In the genomic region with DNA sequence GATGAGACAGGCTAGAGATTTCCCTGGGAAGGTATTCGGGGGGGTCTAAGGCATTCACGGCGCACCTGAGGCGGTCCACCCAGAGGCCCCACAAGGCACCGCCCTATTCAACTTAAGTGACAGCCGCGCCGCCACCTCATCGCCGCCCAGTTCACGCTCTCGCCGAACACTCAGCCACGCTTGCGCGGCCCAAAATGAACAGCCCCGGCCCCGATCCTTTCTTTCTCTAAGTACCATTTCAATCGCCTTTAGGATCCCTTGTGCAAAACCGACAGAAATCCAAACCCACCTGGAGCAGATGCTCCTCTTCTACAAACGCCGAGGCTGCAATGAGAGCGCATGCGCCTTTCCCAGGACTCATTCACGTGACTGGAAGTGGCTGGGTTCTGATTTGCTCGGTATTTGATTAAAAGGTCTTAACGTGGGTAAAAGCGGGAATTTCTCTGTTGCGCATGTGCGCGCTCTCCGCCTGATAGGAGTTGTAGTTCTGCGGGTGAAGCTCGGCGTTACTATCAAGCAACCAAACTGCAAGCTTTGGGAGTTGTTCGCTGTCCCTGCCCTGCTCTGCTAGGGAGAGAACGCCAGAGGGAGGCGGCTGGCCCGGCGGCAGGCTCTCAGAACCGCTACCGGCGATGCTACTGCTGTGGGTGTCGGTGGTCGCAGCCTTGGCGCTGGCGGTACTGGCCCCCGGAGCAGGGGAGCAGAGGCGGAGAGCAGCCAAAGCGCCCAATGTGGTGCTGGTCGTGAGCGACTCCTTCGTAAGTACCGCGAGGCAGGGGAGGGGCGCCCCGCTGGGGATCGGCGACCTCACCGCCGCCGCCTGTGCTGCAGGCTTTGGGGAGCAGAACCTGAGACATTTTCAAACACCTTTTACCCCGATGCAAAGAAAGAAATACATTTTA, we compare ENCODE assay signal across 8 cellular contexts. TPM values are rescaled to one million over a fixed set of nuclear protein-coding genes. Genes with fewer than 3 reads are reported as not detected.
DNase-seq lines count a peak whose midpoint lies in the region; ATAC-seq and TF ChIP-seq lines count a peak whose summit lies in the region.

Gene ARSK, plus strand, starts transcription at position 455 of the 902 bp plus-strand sequence. Its CDS starts 178 bp downstream, at position 633.
Gene SKIC3, minus strand, starts transcription at position 331 of the 902 bp plus-strand sequence. CDS start 7,827 bp downstream, outside the sequence.

- H3K27ac ChIP-seq in caudate nucleus (ENCODE audit: low read depth, low read length) = peak within 1 kb of the TSS; percentile 86
- H3K27ac ChIP-seq in spleen = peak within 1 kb of the TSS; percentile 80 to 95 (median 90)

- H3K9me3 Mint-ChIP-seq in WTC11 = no peaks in the 10 kb centered on the region

- CTCF ChIA-PET in WTC11 (lab: Charles Lee) = interaction anchor here (0.6 to 1.0 kb wide), 2 partner anchors 45 to 289 kb away, joined by 3 read pairs; no protein-coding TSS in a partner anchor

- peaks cover 17 to 55% (median 41%) of the 10 kb centered on the region in 6 donors for H3K4me1 ChIP-seq in spleen

- H3K36me3 Mint-ChIP-seq in WTC11 = peaks cover 8% of the 10 kb centered on the region

- DNase-seq in AG08395 (ENCODE audit: low spot score) (peak; percentile 98), NCI-H2227 (lab: John Stamatoyannopoulos, UW; ENCODE audit: unreplicated experiment) (peak; percentile 97), WTC11 (ENCODE audit: low spot score) (peak; percentile 89), caudate nucleus (lab: John Stamatoyannopoulos, UW) (peak; percentile 42 to 98 (median 91)), inferior parietal cortex (ENCODE audit: extremely low spot score) (peak; percentile 100), spleen (peak; percentile 94)

- peaks cover 20% of the 10 kb centered on the region for H3K4me1 Mint-ChIP-seq in WTC11

- H3K27ac Mint-ChIP-seq in WTC11 = peak within 1 kb of the TSS; percentile 98

- H3K27me3 Mint-ChIP-seq in WTC11 (ENCODE audit: low read depth) = no peaks in the 10 kb centered on the region; the same call in 1 of the 2 replicates

- no peak for TF ChIP-seq CTCF in WTC11 (IDR thresholded peaks at IDR 0.05)
- TF ChIP-seq CTCF in spleen (IDR thresholded peaks at IDR 0.05 in 8 of 11, conservative IDR thresholded peaks at IDR 0.05 in 3 of 11) = peak in 9 of 11 experiments; percentile 21 to 65 (median 32)

- POLR2A ChIA-PET in WTC11 (lab: Charles Lee) = interaction anchor here (1.0 kb wide), 1 partner anchor 92 kb away, joined by 3 read pairs; the partner anchor contains the start of gene RFESD

- intact Hi-C loops in spleen (cut with DNase I; ENCODE audit: low total_unique reads) = no loop called here

- peak; percentile 94 for ATAC-seq in GM18907 (IDR thresholded peaks at IDR 0.05; ENCODE audit: unreplicated experiment)
- peak; percentile 86 for ATAC-seq in HG03159 (IDR thresholded peaks at IDR 0.05; ENCODE audit: unreplicated experiment)
- peak; percentile 94 for ATAC-seq in WTC11

- 0 to 1% (median 1%) methylated on average over 51 to 63 of the region's 63 CpGs for WGBS in spleen, 5 donors

- peak; percentile 33 to 89 (median 45) for TF ChIP-seq POLR2A in spleen (IDR thresholded peaks at IDR 0.05)

- H3K4me3 ChIP-seq in spleen = peak within 1 kb of the TSS; percentile 66 to 87 (median 80)

- H3K9me3 ChIP-seq in spleen = no peaks in the 10 kb centered on the region

- H3K36me3 ChIP-seq in spleen = peaks cover 0 to 13% (median 3%) of the 10 kb centered on the region in 6 donors

- H3K27me3 ChIP-seq in spleen (replicated peaks in 1 of 7) = no peaks in the 10 kb centered on the region

- H3K4me3 Mint-ChIP-seq in WTC11 = peak within 1 kb of the TSS; percentile 93

TF ChIP-seq in WTC11, 78 proteins besides CTCF, POLR2A, EP300 and RAD21 (continues in another document):
- TF ChIP-seq KAT7 (CRISPR knock-in tag; IDR thresholded peaks at IDR 0.05; ENCODE audit: borderline replicate concordance) (peak; percentile 91; the same call in 1 of the 2 replicates), SP1 (CRISPR knock-in tag; conservative IDR thresholded peaks at IDR 0.05) (peak; percentile 15; the same call in 1 of the 2 replicates), GABPB1 (CRISPR knock-in tag; IDR thresholded peaks at IDR 0.05) (peak; percentile 55; the same call in 1 of the 2 replicates), HMGXB4 (CRISPR knock-in tag; IDR thresholded peaks at IDR 0.05) (peak; percentile 71; the same call in 1 of the 2 replicates), NFE2L1 (CRISPR knock-in tag; IDR thresholded peaks at IDR 0.05) (no peak), ZNF138 (CRISPR knock-in tag; conservative IDR thresholded peaks at IDR 0.05) (no peak), NFATC4 (CRISPR knock-in tag; IDR thresholded peaks at IDR 0.05) (no peak), ETV6 (CRISPR knock-in tag; IDR thresholded peaks at IDR 0.05) (peak; percentile 58; the same call in 1 of the 2 replicates), FOXP1 (CRISPR knock-in tag; IDR thresholded peaks at IDR 0.05; ENCODE audit: borderline replicate concordance) (no peak), USF1 (CRISPR knock-in tag; IDR thresholded peaks at IDR 0.05) (peak; percentile 95)
- TF ChIP-seq, protein P1, sequence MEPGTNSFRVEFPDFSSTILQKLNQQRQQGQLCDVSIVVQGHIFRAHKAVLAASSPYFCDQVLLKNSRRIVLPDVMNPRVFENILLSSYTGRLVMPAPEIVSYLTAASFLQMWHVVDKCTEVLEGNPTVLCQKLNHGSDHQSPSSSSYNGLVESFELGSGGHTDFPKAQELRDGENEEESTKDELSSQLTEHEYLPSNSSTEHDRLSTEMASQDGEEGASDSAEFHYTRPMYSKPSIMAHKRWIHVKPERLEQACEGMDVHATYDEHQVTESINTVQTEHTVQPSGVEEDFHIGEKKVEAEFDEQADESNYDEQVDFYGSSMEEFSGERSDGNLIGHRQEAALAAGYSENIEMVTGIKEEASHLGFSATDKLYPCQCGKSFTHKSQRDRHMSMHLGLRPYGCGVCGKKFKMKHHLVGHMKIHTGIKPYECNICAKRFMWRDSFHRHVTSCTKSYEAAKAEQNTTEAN (CRISPR knock-in tag; IDR thresholded peaks at IDR 0.05) = no peak
- TF ChIP-seq, protein P2, sequence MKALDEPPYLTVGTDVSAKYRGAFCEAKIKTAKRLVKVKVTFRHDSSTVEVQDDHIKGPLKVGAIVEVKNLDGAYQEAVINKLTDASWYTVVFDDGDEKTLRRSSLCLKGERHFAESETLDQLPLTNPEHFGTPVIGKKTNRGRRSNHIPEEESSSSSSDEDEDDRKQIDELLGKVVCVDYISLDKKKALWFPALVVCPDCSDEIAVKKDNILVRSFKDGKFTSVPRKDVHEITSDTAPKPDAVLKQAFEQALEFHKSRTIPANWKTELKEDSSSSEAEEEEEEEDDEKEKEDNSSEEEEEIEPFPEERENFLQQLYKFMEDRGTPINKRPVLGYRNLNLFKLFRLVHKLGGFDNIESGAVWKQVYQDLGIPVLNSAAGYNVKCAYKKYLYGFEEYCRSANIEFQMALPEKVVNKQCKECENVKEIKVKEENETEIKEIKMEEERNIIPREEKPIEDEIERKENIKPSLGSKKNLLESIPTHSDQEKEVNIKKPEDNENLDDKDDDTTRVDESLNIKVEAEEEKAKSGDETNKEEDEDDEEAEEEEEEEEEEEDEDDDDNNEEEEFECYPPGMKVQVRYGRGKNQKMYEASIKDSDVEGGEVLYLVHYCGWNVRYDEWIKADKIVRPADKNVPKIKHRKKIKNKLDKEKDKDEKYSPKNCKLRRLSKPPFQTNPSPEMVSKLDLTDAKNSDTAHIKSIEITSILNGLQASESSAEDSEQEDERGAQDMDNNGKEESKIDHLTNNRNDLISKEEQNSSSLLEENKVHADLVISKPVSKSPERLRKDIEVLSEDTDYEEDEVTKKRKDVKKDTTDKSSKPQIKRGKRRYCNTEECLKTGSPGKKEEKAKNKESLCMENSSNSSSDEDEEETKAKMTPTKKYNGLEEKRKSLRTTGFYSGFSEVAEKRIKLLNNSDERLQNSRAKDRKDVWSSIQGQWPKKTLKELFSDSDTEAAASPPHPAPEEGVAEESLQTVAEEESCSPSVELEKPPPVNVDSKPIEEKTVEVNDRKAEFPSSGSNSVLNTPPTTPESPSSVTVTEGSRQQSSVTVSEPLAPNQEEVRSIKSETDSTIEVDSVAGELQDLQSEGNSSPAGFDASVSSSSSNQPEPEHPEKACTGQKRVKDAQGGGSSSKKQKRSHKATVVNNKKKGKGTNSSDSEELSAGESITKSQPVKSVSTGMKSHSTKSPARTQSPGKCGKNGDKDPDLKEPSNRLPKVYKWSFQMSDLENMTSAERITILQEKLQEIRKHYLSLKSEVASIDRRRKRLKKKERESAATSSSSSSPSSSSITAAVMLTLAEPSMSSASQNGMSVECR (CRISPR knock-in tag; IDR thresholded peaks at IDR 0.05; ENCODE audit: borderline replicate concordance) = peak; percentile 80; the same call in 1 of the 2 replicates

RNA-seq across cellular contexts. Expression of gene ARSK, which starts in this region (rescaled TPM):
- total RNA-seq in WTC11 (2021) = 12.8 to 15.1 TPM (median 15.1 TPM) in 3 replicates
- total RNA-seq in spleen = 1 to 10 TPM; 1.9 to 7.9 (median 3.5) TPM
- 1 to 10 TPM; 1.6 to 3.2 (median 2.2) TPM for polyA plus RNA-seq in spleen

RNA-seq across cellular contexts. Expression of gene SKIC3, which starts in this region (rescaled TPM):
- 65.9 to 70.5 TPM (median 69.0 TPM) in 3 replicates for total RNA-seq in WTC11 (2021)
- 10 to 100 TPM; 52.8 to 92.0 (median 79.4) TPM for total RNA-seq in spleen
- polyA plus RNA-seq in spleen = 10 to 100 TPM; 18.6 to 18.9 (median 18.6) TPM

Comparison
In these comparisons a context has a peak if more than half of its experiments do, and no peak if none do; other contexts are left out.
1. Peak in every context shown above with its lines: DNase-seq, ATAC-seq, H3K4me3 ChIP-seq and H3K27ac ChIP-seq.